33 cellular contexts compared by ENCODE assay signal in the genomic region with DNA sequence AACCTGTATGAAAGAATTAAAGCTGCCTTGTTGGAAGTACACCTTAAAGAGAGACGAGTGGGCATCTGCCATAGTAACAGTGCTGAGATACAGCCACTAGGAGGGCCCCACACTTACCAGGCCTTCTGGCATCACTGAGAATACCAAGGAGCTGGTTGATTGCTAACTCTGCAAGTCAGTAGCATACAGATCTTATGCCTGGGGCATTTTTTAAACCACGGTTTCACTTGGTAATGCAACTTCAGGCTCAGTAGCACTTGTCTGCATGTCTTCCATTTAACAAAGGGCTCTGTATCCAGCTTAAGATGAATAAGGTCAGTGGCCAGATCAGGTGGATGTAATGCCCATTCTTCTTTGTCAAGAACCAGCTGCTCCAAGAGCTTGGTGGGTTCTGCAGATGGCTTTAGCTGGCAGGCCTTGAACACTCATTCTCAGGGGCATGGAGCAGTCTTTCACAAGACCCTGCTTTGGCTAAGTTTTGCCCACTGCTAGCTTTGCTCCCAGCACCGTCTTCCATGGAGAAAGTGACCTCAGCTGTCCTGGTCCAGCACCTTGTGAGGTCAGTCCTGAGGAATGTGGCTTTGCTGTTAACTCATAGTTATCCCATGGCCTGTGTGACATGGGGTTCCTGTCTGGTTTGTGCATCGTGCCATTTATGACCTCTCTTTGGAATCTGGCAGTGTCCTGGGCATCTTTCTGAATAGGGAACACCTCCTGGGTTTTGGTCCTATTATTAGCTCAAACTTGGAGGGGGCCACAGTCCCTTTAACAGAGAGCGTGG.
DNase-seq lines count a peak whose midpoint lies in the region; ATAC-seq and TF ChIP-seq lines count a peak whose summit lies in the region.
"Had no signal": no experiment of that assay in that cellular context is flagged by ENCODE, and none has a peak within 500 bp of the region (broad histone marks: within the 10 kb centered on the region; RNA-seq: fewer than 3 reads in every experiment).

No MANE protein-coding gene starts in this region.

- H3K4me3 ChIP-seq in adrenal gland: no peak overlapping the region
- H3K4me3 ChIP-seq: A549, Peyer's patch, psoas muscle, SJCRH30, suprapubic skin, uterus had no signal

- H3K4me1 ChIP-seq in adrenal gland (replicated peaks in 1 of 2): no peaks in the 10 kb centered on the region
- H3K4me1 ChIP-seq: Peyer's patch, psoas muscle, SJCRH30, suprapubic skin, uterus had no signal

- 64 to 77% (median 73%) methylated on average over 4 to 5 of the region's 5 CpGs for WGBS in adrenal gland, 4 donors

- DNase-seq in AG08395 (ENCODE audit: low spot score) (peak; percentile 38), HFFc6 (peak; percentile 52), islet precursor cell (peak; percentile 91), RPMI8226 (no peak), adrenal gland (no peak), NCI-H1694 treated with DMSO at 0.1 percent for 48 hours (lab: John Stamatoyannopoulos, UW) (no peak)
- DNase-seq: activated CD4-positive, alpha-beta memory T cell treated with anti-CD3 and anti-CD28 coated beads, Interleukin-2, amount 10 ng/mL, durations not matched to agents 7 days and 5 days; activated CD8-positive, alpha-beta memory T cell treated with anti-CD3 and anti-CD28 coated beads, Interleukin-2, amount 50 U/mL, for 48 hours; activated naive CD4-positive, alpha-beta T cell treated with anti-CD3 and anti-CD28 coated beads, Interleukin-2, amount 50 U/mL, for 16 hours; amygdala; COR-L47; DMS53; effector CD4-positive, alpha-beta T cell; GF-D8; hippocampal formation; immature natural killer cell; naive B cell; NCI-H1092; NCI-H1930; NCI-H345; Peyer's patch; psoas muscle; SJCRH30; stimulated activated CD4-positive, alpha-beta T cell treated with anti-CD3 and anti-CD28 coated beads, Interleukin-15, amount 100 ng/mL, for 24 hours; stimulated activated naive B cell treated with anti-CD40 and anti-IgM and Interleukin-4, amounts not matched to agents 10 μg/mL and 1 μg/mL and 100 μg/mL, for 72 hours; uterus had no signal

- no peaks in the 10 kb centered on the region for H3K9me3 ChIP-seq in adrenal gland (replicated peaks in 1 of 3)
- H3K9me3 ChIP-seq: A549, Peyer's patch, psoas muscle, SJCRH30, suprapubic skin, uterus had no signal

- H3K27ac Mint-ChIP-seq in HFFc6: no peak overlapping the region
- H3K27ac Mint-ChIP-seq: activated CD4-positive, alpha-beta memory T cell treated with anti-CD3 and anti-CD28 coated beads, Interleukin-2, amount 10 ng/mL, durations not matched to agents 7 days and 5 days; immature natural killer cell; naive B cell had no signal

- peaks cover 52% of the 10 kb centered on the region for H3K4me1 Mint-ChIP-seq in HFFc6 (ENCODE audit: low read depth)
- H3K4me1 Mint-ChIP-seq: activated CD4-positive, alpha-beta memory T cell treated with anti-CD3 and anti-CD28 coated beads, Interleukin-2, amount 10 ng/mL, durations not matched to agents 7 days and 5 days; immature natural killer cell; naive B cell; stimulated activated naive B cell treated with anti-CD40 and anti-IgM and Interleukin-4, amounts not matched to agents 10 μg/mL and 1 μg/mL and 100 μg/mL, for 72 hours had no signal

- H3K27me3 Mint-ChIP-seq in HFFc6 (ENCODE audit: insufficient read depth): no peaks in the 10 kb centered on the region; the same call in none of the 2 replicates
- H3K27me3 Mint-ChIP-seq: activated CD4-positive, alpha-beta memory T cell treated with anti-CD3 and anti-CD28 coated beads, Interleukin-2, amount 10 ng/mL, durations not matched to agents 7 days and 5 days; stimulated activated naive B cell treated with anti-CD40 and anti-IgM and Interleukin-4, amounts not matched to agents 10 μg/mL and 1 μg/mL and 100 μg/mL, for 72 hours had no signal

- H3K4me3 Mint-ChIP-seq in HFFc6: no peak overlapping the region
- H3K4me3 Mint-ChIP-seq: activated CD4-positive, alpha-beta memory T cell treated with anti-CD3 and anti-CD28 coated beads, Interleukin-2, amount 10 ng/mL, durations not matched to agents 7 days and 5 days; immature natural killer cell; naive B cell; stimulated activated naive B cell treated with anti-CD40 and anti-IgM and Interleukin-4, amounts not matched to agents 10 μg/mL and 1 μg/mL and 100 μg/mL, for 72 hours had no signal

- no peak overlapping the region for H3K27ac ChIP-seq in adrenal gland
- H3K27ac ChIP-seq: epithelial cell of prostate, HL-60, Peyer's patch, psoas muscle, SJCRH30, suprapubic skin, uterus had no signal

- peak; percentile 31 for TF ChIP-seq CTCF in HFFc6 (IDR thresholded peaks at IDR 0.05)
- no peak for TF ChIP-seq CTCF in adrenal gland (IDR thresholded peaks at IDR 0.05)

- no peaks in the 10 kb centered on the region for H3K9me3 Mint-ChIP-seq in HFFc6
- H3K9me3 Mint-ChIP-seq: activated CD4-positive, alpha-beta memory T cell treated with anti-CD3 and anti-CD28 coated beads, Interleukin-2, amount 10 ng/mL, durations not matched to agents 7 days and 5 days had no signal

- H3K36me3 Mint-ChIP-seq in HFFc6 (ENCODE audit: low read depth): peaks cover 43% of the 10 kb centered on the region
- H3K36me3 Mint-ChIP-seq: immature natural killer cell; naive B cell; stimulated activated naive B cell treated with anti-CD40 and anti-IgM and Interleukin-4, amounts not matched to agents 10 μg/mL and 1 μg/mL and 100 μg/mL, for 72 hours had no signal

- no peaks in the 10 kb centered on the region for H3K36me3 ChIP-seq in adrenal gland (replicated peaks in 1 of 2)
- H3K36me3 ChIP-seq: Peyer's patch, SJCRH30, suprapubic skin, uterus had no signal

- intact Hi-C loops in adrenal gland (cut with DNase I): no loop called here

- no peak for TF ChIP-seq POLR2A in adrenal gland (IDR thresholded peaks at IDR 0.05)

- no peaks in the 10 kb centered on the region for H3K27me3 ChIP-seq in adrenal gland
- H3K27me3 ChIP-seq: Peyer's patch, SJCRH30, uterus had no signal

- ATAC-seq in SK-N-SH treated with all-trans-retinoic acid at 6 μM for 48 hours: peak; percentile 55
- no peak for ATAC-seq in HG03025 (IDR thresholded peaks at IDR 0.05; ENCODE audit: low FRiP score, unreplicated experiment)
- ATAC-seq: left lobe of liver; psoas muscle; stimulated activated naive B cell treated with anti-CD40 and anti-IgM and Interleukin-4, amounts not matched to agents 10 μg/mL and 1 μg/mL and 100 μg/mL, for 72 hours had no signal

TF ChIP-seq in SK-N-SH treated with all-trans-retinoic acid at 6 μM for 48 hours, 23 proteins besides CTCF, POLR2A, EP300 and RAD21:
- TF ChIP-seq, protein P1, sequence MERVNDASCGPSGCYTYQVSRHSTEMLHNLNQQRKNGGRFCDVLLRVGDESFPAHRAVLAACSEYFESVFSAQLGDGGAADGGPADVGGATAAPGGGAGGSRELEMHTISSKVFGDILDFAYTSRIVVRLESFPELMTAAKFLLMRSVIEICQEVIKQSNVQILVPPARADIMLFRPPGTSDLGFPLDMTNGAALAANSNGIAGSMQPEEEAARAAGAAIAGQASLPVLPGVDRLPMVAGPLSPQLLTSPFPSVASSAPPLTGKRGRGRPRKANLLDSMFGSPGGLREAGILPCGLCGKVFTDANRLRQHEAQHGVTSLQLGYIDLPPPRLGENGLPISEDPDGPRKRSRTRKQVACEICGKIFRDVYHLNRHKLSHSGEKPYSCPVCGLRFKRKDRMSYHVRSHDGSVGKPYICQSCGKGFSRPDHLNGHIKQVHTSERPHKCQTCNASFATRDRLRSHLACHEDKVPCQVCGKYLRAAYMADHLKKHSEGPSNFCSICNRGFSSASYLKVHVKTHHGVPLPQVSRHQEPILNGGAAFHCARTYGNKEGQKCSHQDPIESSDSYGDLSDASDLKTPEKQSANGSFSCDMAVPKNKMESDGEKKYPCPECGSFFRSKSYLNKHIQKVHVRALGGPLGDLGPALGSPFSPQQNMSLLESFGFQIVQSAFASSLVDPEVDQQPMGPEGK (CRISPR knock-in tag; IDR thresholded peaks at IDR 0.05; ENCODE audit: borderline replicate concordance): no peak
- no peak for TF ChIP-seq SNAI2 (CRISPR knock-in tag; IDR thresholded peaks at IDR 0.05)
- no peak for TF ChIP-seq ZFP30 (CRISPR knock-in tag; IDR thresholded peaks at IDR 0.05)
- TF ChIP-seq ZFP3 (CRISPR knock-in tag; IDR thresholded peaks at IDR 0.05): no peak
- TF ChIP-seq, protein P2, sequence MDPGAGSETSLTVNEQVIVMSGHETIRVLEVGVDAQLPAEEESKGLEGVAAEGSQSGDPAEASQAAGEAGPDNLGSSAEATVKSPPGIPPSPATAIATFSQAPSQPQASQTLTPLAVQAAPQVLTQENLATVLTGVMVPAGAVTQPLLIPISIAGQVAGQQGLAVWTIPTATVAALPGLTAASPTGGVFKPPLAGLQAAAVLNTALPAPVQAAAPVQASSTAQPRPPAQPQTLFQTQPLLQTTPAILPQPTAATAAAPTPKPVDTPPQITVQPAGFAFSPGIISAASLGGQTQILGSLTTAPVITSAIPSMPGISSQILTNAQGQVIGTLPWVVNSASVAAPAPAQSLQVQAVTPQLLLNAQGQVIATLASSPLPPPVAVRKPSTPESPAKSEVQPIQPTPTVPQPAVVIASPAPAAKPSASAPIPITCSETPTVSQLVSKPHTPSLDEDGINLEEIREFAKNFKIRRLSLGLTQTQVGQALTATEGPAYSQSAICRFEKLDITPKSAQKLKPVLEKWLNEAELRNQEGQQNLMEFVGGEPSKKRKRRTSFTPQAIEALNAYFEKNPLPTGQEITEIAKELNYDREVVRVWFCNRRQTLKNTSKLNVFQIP (CRISPR knock-in tag; IDR thresholded peaks at IDR 0.05; ENCODE audit: borderline replicate concordance, low read depth): no peak
- TF ChIP-seq GLIS3 (CRISPR knock-in tag; IDR thresholded peaks at IDR 0.05): no peak
- TF ChIP-seq CREB5 (CRISPR knock-in tag; IDR thresholded peaks at IDR 0.05; ENCODE audit: low read depth): no peak
- no peak for TF ChIP-seq RARB (CRISPR knock-in tag; IDR thresholded peaks at IDR 0.05)
- no peak for TF ChIP-seq CSDC2 (CRISPR knock-in tag; IDR thresholded peaks at IDR 0.05)
- TF ChIP-seq ZNF70 (CRISPR knock-in tag; IDR thresholded peaks at IDR 0.05): no peak
- TF ChIP-seq ARNTL (CRISPR knock-in tag; IDR thresholded peaks at IDR 0.05; ENCODE audit: borderline replicate concordance, low read depth): no peak
- TF ChIP-seq ESRRG (CRISPR knock-in tag; IDR thresholded peaks at IDR 0.05): no peak
- TF ChIP-seq ZC3H10 (CRISPR knock-in tag; IDR thresholded peaks at IDR 0.05): no peak

Comparison
In these comparisons a context has a peak if more than half of its experiments do, and no peak if none do; other contexts are left out.
1. DNase-seq: peak in AG08395 (single experiment), HFFc6 (single experiment) and islet precursor cell (single experiment); none in RPMI8226 (single experiment), adrenal gland (0 of 7) and NCI-H1694 treated with DMSO at 0.1 percent for 48 hours (single experiment).